8 cellular contexts compared by ENCODE assay signal in the genomic region with DNA sequence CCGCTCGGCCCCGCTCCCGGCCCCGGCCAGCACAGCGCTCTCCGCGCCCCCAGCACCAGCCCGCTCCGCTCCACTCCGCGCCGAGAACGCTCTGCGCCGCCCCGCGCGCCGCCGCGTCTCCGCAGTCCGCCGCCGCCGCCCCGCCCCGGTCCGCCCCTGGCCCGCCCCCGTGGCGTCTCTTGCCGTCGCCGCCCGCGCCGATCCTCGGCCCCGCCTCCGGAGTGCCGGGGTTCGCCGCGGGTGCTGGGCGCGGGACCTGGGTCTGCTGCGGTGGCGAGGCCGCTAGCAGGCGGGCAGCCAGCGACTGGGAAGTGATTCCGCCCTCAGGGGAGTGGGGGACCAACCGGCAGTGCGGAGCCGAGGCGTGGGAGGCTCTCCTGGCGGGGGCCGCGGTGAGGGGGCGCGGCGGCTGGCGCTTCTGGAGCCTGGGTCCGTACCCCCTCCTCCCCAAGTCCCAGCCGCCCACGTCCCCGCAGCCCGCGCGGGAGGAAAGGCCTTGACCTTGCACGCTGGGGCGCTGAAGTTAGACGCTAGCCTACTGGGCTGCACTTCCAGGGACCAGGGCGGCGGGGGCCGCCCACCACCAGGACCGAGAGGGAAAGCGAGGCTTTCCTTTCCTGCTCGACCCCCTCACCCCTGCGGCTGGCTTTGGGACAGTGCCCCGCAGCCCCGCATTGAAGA.
DNase-seq lines count a peak whose midpoint lies in the region; ATAC-seq and TF ChIP-seq lines count a peak whose summit lies in the region.

A gene with protein sequence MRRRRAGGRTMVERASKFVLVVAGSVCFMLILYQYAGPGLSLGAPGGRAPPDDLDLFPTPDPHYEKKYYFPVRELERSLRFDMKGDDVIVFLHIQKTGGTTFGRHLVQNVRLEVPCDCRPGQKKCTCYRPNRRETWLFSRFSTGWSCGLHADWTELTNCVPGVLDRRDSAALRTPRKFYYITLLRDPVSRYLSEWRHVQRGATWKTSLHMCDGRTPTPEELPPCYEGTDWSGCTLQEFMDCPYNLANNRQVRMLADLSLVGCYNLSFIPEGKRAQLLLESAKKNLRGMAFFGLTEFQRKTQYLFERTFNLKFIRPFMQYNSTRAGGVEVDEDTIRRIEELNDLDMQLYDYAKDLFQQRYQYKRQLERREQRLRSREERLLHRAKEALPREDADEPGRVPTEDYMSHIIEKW (minus strand): TSS at position 93 of the 681 bp plus-strand sequence. CDS start 305 bp downstream, outside the sequence.

- peaks cover 28% of the 10 kb centered on the region for H3K4me1 Mint-ChIP-seq in memory B cell

- H3K9me3 Mint-ChIP-seq in memory B cell: no peaks in the 10 kb centered on the region

- H3K4me1 ChIP-seq in effector memory CD4-positive, alpha-beta T cell (ENCODE audit: control insufficient read depth, insufficient read depth, low read length, poor library complexity, severe bottlenecking): peaks cover 40% of the 10 kb centered on the region

- H3K4me3 Mint-ChIP-seq in memory B cell: peak within 1 kb of the TSS; percentile 97

- TF ChIP-seq CTCF in C4-2B (conservative IDR thresholded peaks at IDR 0.05): no peak

- DNase-seq in GM19240 (ENCODE audit: insufficient read length, low spot score) (peak; percentile 84), NOMO-1 treated with dmso at 0.1 percent for 144 hours (lab: John Stamatoyannopoulos, UW; ENCODE audit: unreplicated experiment) (peak; percentile 58), memory B cell (ENCODE audit: low spot score in 2 of 2) (peak; percentile 88 to 96)
- peak; percentile 69 to 80 for DNase-seq in activated CD8-positive, alpha-beta memory T cell treated with anti-CD3 and anti-CD28 coated beads for 4 hours (ENCODE audit: low read depth in 2 of 2)
- DNase-seq in effector memory CD4-positive, alpha-beta T cell: peak; percentile 70 to 80 (median 77)
- DNase-seq in stimulated activated CD8-positive, alpha-beta memory T cell treated with anti-CD3 and anti-CD28 coated beads, Interleukin-12 subunit alpha, Interleukin-12 subunit beta, amount 100 ng/mL, for 1 hour (ENCODE audit: low read depth): peak; percentile 74

- peaks cover 8% of the 10 kb centered on the region for H3K36me3 Mint-ChIP-seq in memory B cell

- H3K27me3 ChIP-seq in effector memory CD4-positive, alpha-beta T cell (replicated peaks; ENCODE audit: control insufficient read depth, insufficient read depth, low read length, poor library complexity, severe bottlenecking): no peaks in the 10 kb centered on the region

- peak within 1 kb of the TSS; percentile 72 for H3K4me3 ChIP-seq in effector memory CD4-positive, alpha-beta T cell (ENCODE audit: insufficient read depth, low read depth, low read length, poor library complexity, severe bottlenecking)

- H3K27me3 Mint-ChIP-seq in memory B cell: peaks cover 2% of the 10 kb centered on the region

- no peaks in the 10 kb centered on the region for H3K36me3 ChIP-seq in effector memory CD4-positive, alpha-beta T cell (ENCODE audit: control insufficient read depth, insufficient read depth, low read length)

- no peaks in the 10 kb centered on the region for H3K9me3 ChIP-seq in effector memory CD4-positive, alpha-beta T cell (ENCODE audit: control insufficient read depth, low read length)

- peak within 1 kb of the TSS; percentile 70 for H3K27ac ChIP-seq in C4-2B
- peak within 1 kb of the TSS; percentile 51 for H3K27ac ChIP-seq in effector memory CD4-positive, alpha-beta T cell (ENCODE audit: insufficient read depth, low read length, poor library complexity, severe bottlenecking)

- peak; percentile 60 for ATAC-seq in HG03457 (IDR thresholded peaks at IDR 0.05; ENCODE audit: unreplicated experiment)
- ATAC-seq in memory B cell (ENCODE audit: low read depth): peak; percentile 70

- H3K27ac Mint-ChIP-seq in memory B cell: peak within 1 kb of the TSS; percentile 86

Comparison
In these comparisons a context has a peak if more than half of its experiments do, and no peak if none do; other contexts are left out.
1. Peak in every context shown above with its lines: DNase-seq, ATAC-seq, H3K4me3 ChIP-seq and H3K27ac ChIP-seq.